In genomic region chr2:48445091-48445725, GRCh38 we compare ENCODE assay signal across 17 cellular contexts. TPM values are rescaled to one million over a fixed set of nuclear protein-coding genes. Genes with fewer than 3 reads are reported as not detected.
DNase-seq lines count a peak whose midpoint lies in the region; ATAC-seq and TF ChIP-seq lines count a peak whose summit lies in the region.
"Had no signal": no experiment of that assay in that cellular context is flagged by ENCODE, and none has a peak within 500 bp of the region (broad histone marks: within the 10 kb centered on the region; RNA-seq: fewer than 3 reads in every experiment).

No MANE protein-coding gene starts in this region.

- peaks cover 30% of the 10 kb centered on the region for H3K79me2 ChIP-seq in mesendoderm (ENCODE audit: control insufficient read depth, insufficient read depth, low read length)

- H3K9ac ChIP-seq in BLaER1 (no peak overlapping the region), HUES64 (ENCODE audit: low read depth, low read length) (peak overlapping the region; percentile 11; the same call in 1 of the 2 replicates), mesendoderm (ENCODE audit: low read length) (no peak overlapping the region)

- no peak overlapping the region for H4K5ac ChIP-seq in mesendoderm (ENCODE audit: low read length)

- ATAC-seq in RWPE2 (ENCODE audit: low read depth) (0 out of 3 replicates have a peak, but pooled peaks have one; percentile 22), GM19324 (IDR thresholded peaks at IDR 0.05; ENCODE audit: low FRiP score, unreplicated experiment) (no peak)
- ATAC-seq in stimulated activated naive CD8-positive, alpha-beta T cell treated with anti-CD3 and anti-CD28 coated beads, Interleukin-15, Interleukin-2, amounts not matched to agents 100 U/mL and 50 U/mL, for 24 hours = no peak
- ATAC-seq: left cardiac atrium had no signal

- no peak overlapping the region for H4K8ac ChIP-seq in mesendoderm (ENCODE audit: low read depth, low read length)

- H3K56ac ChIP-seq in mesendoderm (ENCODE audit: low read length) = no peak overlapping the region

- no peak overlapping the region; the same call in 1 of the 2 replicates for H3K27ac ChIP-seq in BLaER1
- H3K27ac ChIP-seq in HUES64 (ENCODE audit: low read depth, low read length) = no peak overlapping the region
- H3K27ac ChIP-seq in RWPE2 (ENCODE audit: poor library complexity, severe bottlenecking) = no peak overlapping the region
- H3K27ac ChIP-seq in mesendoderm (ENCODE audit: low read depth, low read length) = no peak overlapping the region
- H3K27ac ChIP-seq: cardiac muscle cell, Peyer's patch, vagina had no signal

- peaks cover 14% of the 10 kb centered on the region for H3K79me1 ChIP-seq in mesendoderm (ENCODE audit: low read length)

- no peak overlapping the region for H3K23ac ChIP-seq in mesendoderm (ENCODE audit: low read length)

- no peak overlapping the region for H2AK5ac ChIP-seq in mesendoderm (ENCODE audit: low read length)

- H3K9me3 ChIP-seq in BLaER1 (peaks cover 4% of the 10 kb centered on the region; the same call in 1 of the 2 replicates), HUES64 (ENCODE audit: insufficient read depth, low read depth, low read length) (no peaks in the 10 kb centered on the region), RWPE2 (ENCODE audit: severe bottlenecking) (no peaks in the 10 kb centered on the region)
- H3K9me3 ChIP-seq: Peyer's patch, spleen, vagina had no signal

- no peak overlapping the region for H3K4ac ChIP-seq in mesendoderm (ENCODE audit: low read depth, low read length)

- no peak for DNase-seq in RWPE2 (ENCODE audit: low spot score)
- DNase-seq in mesendoderm = peak; percentile 25
- no peak for DNase-seq in foreskin melanocyte
- DNase-seq in activated gamma-delta T cell treated with Interleukin-2 at 50 U/mL for 16 hours = no peak
- no peak for DNase-seq in stimulated activated naive CD8-positive, alpha-beta T cell treated with anti-CD3 and anti-CD28 coated beads, Interleukin-15, Interleukin-2, amounts not matched to agents 100 U/mL and 50 U/mL, for 24 hours
- DNase-seq: activated CD4-positive, alpha-beta T cell treated with anti-CD3 and anti-CD28 coated beads for 1 hour; CD8-positive, alpha-beta memory T cell; left cardiac atrium; NCI-H1417 treated with DMSO at 0.1 percent for 48 hours; NCI-H2171 treated with DMSO at 0.1 percent for 48 hours; Peyer's patch; spleen had no signal

- no peaks in the 10 kb centered on the region; the same call in 1 of the 2 replicates for H3K36me3 ChIP-seq in BLaER1
- peaks cover 3% of the 10 kb centered on the region; the same call in 1 of the 2 replicates for H3K36me3 ChIP-seq in HUES64 (ENCODE audit: insufficient read depth, low read length)
- 0 out of 2 replicates have a peak, but pooled peaks cover 4% of the 10 kb centered on the region for H3K36me3 ChIP-seq in RWPE2 (ENCODE audit: low read depth)
- no peaks in the 10 kb centered on the region for H3K36me3 ChIP-seq in mesendoderm (ENCODE audit: control insufficient read depth, insufficient read depth, low read length)
- H3K36me3 ChIP-seq: cardiac muscle cell, Peyer's patch, vagina had no signal

- peak overlapping the region; percentile 21; the same call in 1 of the 2 replicates for H3K4me2 ChIP-seq in BLaER1
- no peak overlapping the region for H3K4me2 ChIP-seq in mesendoderm (ENCODE audit: low read length)

- WGBS in HUES64 = 74% methylated on average over 3 of the region's 3 CpGs
- WGBS in mesendoderm (ENCODE audit: extremely low coverage, insufficient coverage, low lambda C conversion rate) = no CpG with 5 or more reads among the region's 3 CpGs

- no peak overlapping the region for H3K4me3 ChIP-seq in BLaER1
- H3K4me3 ChIP-seq in HUES64 (ENCODE audit: low read length) = no peak overlapping the region
- H3K4me3 ChIP-seq in RWPE2 (ENCODE audit: severe bottlenecking) = no peak overlapping the region
- no peak overlapping the region for H3K4me3 ChIP-seq in mesendoderm (ENCODE audit: low read length)
- H3K4me3 ChIP-seq: cardiac muscle cell, Peyer's patch, spleen, vagina had no signal

- H2BK120ac ChIP-seq in mesendoderm (ENCODE audit: low read depth, low read length) = no peak overlapping the region

- no peaks in the 10 kb centered on the region for H4K20me1 ChIP-seq in BLaER1

- no peak for TF ChIP-seq CTCF in RWPE2 (IDR thresholded peaks at IDR 0.05; ENCODE audit: poor library complexity, severe bottlenecking)

- H2BK5ac ChIP-seq in mesendoderm (ENCODE audit: low read length) = no peak overlapping the region

- H2BK15ac ChIP-seq in mesendoderm (replicated peaks; ENCODE audit: low read depth) = no peak overlapping the region

- H3K18ac ChIP-seq in mesendoderm (ENCODE audit: low read length) = no peak overlapping the region

- no peaks in the 10 kb centered on the region for H3K27me3 ChIP-seq in BLaER1
- H3K27me3 ChIP-seq in HUES64 (ENCODE audit: insufficient read depth, low read length) = no peaks in the 10 kb centered on the region
- H3K27me3 ChIP-seq in RWPE2 (ENCODE audit: insufficient read depth, poor library complexity, severe bottlenecking) = no peaks in the 10 kb centered on the region
- no peaks in the 10 kb centered on the region for H3K27me3 ChIP-seq in mesendoderm (ENCODE audit: insufficient read depth, low read length, poor library complexity)
- H3K27me3 ChIP-seq: cardiac muscle cell, Peyer's patch, spleen, vagina had no signal

- H3K4me1 ChIP-seq in BLaER1 (peaks cover 80% of the 10 kb centered on the region), HUES64 (ENCODE audit: insufficient read depth, low read length) (peaks cover 51% of the 10 kb centered on the region), RWPE2 (ENCODE audit: insufficient read depth, poor library complexity, severe bottlenecking) (peaks cover 20% of the 10 kb centered on the region), mesendoderm (ENCODE audit: control insufficient read depth, low read depth, low read length) (peaks cover 2% of the 10 kb centered on the region)

RNA-seq across cellular contexts. Expression of gene PPP1R21, which starts 4.6 kb away (rescaled TPM):
- 11.3 TPM for polyA plus RNA-seq in HUES64 (2013, experiment 1 of 2)
- 15.0 TPM for polyA plus RNA-seq in HUES64 (2013, experiment 2 of 2)
- polyA plus RNA-seq in mesendoderm (2013, experiment 1 of 2) = 17.2 TPM
- 18.9 TPM for polyA plus RNA-seq in mesendoderm (2013, experiment 2 of 2)
